In the genomic region with DNA sequence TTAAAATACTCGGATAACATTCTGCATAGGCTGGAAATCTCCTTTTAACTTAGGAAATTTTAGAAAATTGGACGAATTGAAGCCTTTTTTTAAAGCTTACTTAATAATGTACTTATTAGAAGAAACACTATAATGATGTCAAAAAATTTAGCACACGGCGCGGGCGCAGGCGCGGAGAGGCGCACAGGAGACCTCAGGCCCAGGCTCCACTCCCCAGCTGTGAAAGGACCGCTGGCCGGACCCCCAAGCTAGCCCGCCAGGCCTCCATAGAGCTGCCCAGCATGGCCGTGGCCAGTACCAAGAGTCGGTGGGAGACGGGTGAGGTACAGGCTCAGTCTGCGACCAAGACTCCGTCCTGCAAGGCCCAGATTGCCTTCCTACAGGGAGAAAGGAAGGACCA, we compare ENCODE assay signal across 8 cellular contexts.
DNase-seq lines count a peak whose midpoint lies in the region; ATAC-seq, FAIRE-seq and TF ChIP-seq lines count a peak whose summit lies in the region.
"Not testable (repeated sequence)": the region's sequence is repeated elsewhere in the genome, so short reads cannot be mapped to it uniquely, and the experiment has no call there.

No MANE protein-coding gene starts in this region.

- H4K20me1 ChIP-seq in DOHH2 (ENCODE audit: control insufficient read depth, insufficient read depth, low read depth, low read length); neural progenitor cell (ENCODE audit: low read depth): not testable (repeated sequence)

- FAIRE-seq in A549 (lab: Jason Lieb, UNC) = not testable (repeated sequence)

- TF ChIP-seq CTCF in A549 (IDR thresholded peaks at IDR 0.05); DOHH2 (IDR thresholded peaks at IDR 0.05; ENCODE audit: low read depth, low read length, poor library complexity, severe bottlenecking); Panc1 (IDR thresholded peaks at IDR 0.05); MCF 10A (IDR thresholded peaks at IDR 0.05; ENCODE audit: unreplicated experiment); mesothelial cell of epicardium (IDR thresholded peaks at IDR 0.05; ENCODE audit: unreplicated experiment); neural progenitor cell (IDR thresholded peaks at IDR 0.05): not testable (repeated sequence)

- H3K27me3 ChIP-seq in DOHH2 (ENCODE audit: control insufficient read depth, low read length) (peaks cover 16% of the 10 kb centered on the region), neural progenitor cell (peaks cover 67% of the 10 kb centered on the region)
- H3K27me3 ChIP-seq in Panc1 (ENCODE audit: control insufficient read depth, insufficient read depth, low read length) = not testable (repeated sequence)

- POLR2A ChIA-PET in A549 (lab: Yijun Ruan, JAX); Panc1 (lab: Charles Lee); activated CD4-positive, alpha-beta memory T cell treated with anti-CD3 and anti-CD28 coated beads for 36 hours (lab: Charles Lee); MCF 10A (lab: Yijun Ruan, JAX): not testable (repeated sequence)

- H2AFZ ChIP-seq in neural progenitor cell (replicated peaks) = not testable (repeated sequence)

- DNase-seq in A549 (ENCODE audit: low read depth in 1 of 2, low spot score in 1 of 2); Panc1 (ENCODE audit: low read depth, low spot score); activated CD4-positive, alpha-beta memory T cell treated with anti-CD3 and anti-CD28 coated beads for 36 hours; MCF 10A (ENCODE audit: unreplicated experiment); mesothelial cell of epicardium (ENCODE audit: low spot score in 2 of 2, unreplicated experiment in 2 of 2); neural progenitor cell (ENCODE audit: low spot score): not testable (repeated sequence)

- not testable (repeated sequence) for H3K9me2 ChIP-seq in DOHH2 (replicated peaks; ENCODE audit: control insufficient read depth, low read length)

- not testable (repeated sequence) for H3K4me3 ChIP-seq in A549; Panc1 (ENCODE audit: low read depth in 2 of 2, low read length in 2 of 2); neural progenitor cell
- peak overlapping the region; percentile 66; the same call in 1 of the 2 replicates for H3K4me3 ChIP-seq in DOHH2 (ENCODE audit: low read length)

- H3K4me1 Mint-ChIP-seq in activated CD4-positive, alpha-beta memory T cell treated with anti-CD3 and anti-CD28 coated beads for 36 hours (ENCODE audit: low read depth); activated T-helper 17 cell treated with anti-CD3 and anti-CD28 coated beads, Interleukin-2, amount 50 U/mL, for 72 hours; MCF 10A (ENCODE audit: insufficient read depth, unreplicated experiment); mesothelial cell of epicardium; neural progenitor cell: not testable (repeated sequence)

- H3K9me3 ChIP-seq in A549; DOHH2 (ENCODE audit: control insufficient read depth, insufficient read depth, low read length); Panc1 (ENCODE audit: control insufficient read depth, insufficient read depth, low read depth, low read length); neural progenitor cell (ENCODE audit: low read depth): not testable (repeated sequence)

- not testable (repeated sequence) for H3K4me1 ChIP-seq in A549; Panc1 (ENCODE audit: control insufficient read depth, insufficient read depth, low read length); neural progenitor cell
- peaks cover 11% of the 10 kb centered on the region for H3K4me1 ChIP-seq in DOHH2 (ENCODE audit: control insufficient read depth, low read length)

- not testable (repeated sequence) for H3F3A ChIP-seq in DOHH2 (ENCODE audit: control insufficient read depth, insufficient read depth); neural progenitor cell (ENCODE audit: low read depth)

- H3K4me2 ChIP-seq in A549 (peak overlapping the region; percentile 70; the same call in 2 of the 3 replicates), DOHH2 (ENCODE audit: low read length) (peak overlapping the region; percentile 68)
- H3K4me2 ChIP-seq in neural progenitor cell = not testable (repeated sequence)

- H3K36me3 ChIP-seq in DOHH2 (ENCODE audit: control insufficient read depth, low read length); Panc1 (ENCODE audit: control insufficient read depth, insufficient read depth, low read length); neural progenitor cell: not testable (repeated sequence)

- WGBS in A549 (ENCODE audit: missing lambda C conversion rate) = 89% methylated on average over 16 of the region's 17 CpGs

- BruUV-seq in Panc1 (replicated peaks; lab: Mats Ljungman, UMichigan); MCF 10A (replicated peaks; lab: Mats Ljungman, UMichigan): not testable (repeated sequence)

- intact Hi-C loops in Panc1 (cut with micrococcal nuclease; ENCODE audit: unreplicated experiment); activated CD4-positive, alpha-beta memory T cell treated with anti-CD3 and anti-CD28 coated beads for 36 hours (cut with micrococcal nuclease); MCF 10A (cut with micrococcal nuclease): not testable (repeated sequence)

- TF ChIP-seq EP300 in A549 (IDR thresholded peaks at IDR 0.05) = not testable (repeated sequence)

- H3K27ac Mint-ChIP-seq in activated CD4-positive, alpha-beta memory T cell treated with anti-CD3 and anti-CD28 coated beads for 36 hours; activated T-helper 17 cell treated with anti-CD3 and anti-CD28 coated beads, Interleukin-2, amount 50 U/mL, for 72 hours; MCF 10A (ENCODE audit: low read depth, unreplicated experiment); mesothelial cell of epicardium; neural progenitor cell: not testable (repeated sequence)

- not testable (repeated sequence) for H3K36me3 Mint-ChIP-seq in activated CD4-positive, alpha-beta memory T cell treated with anti-CD3 and anti-CD28 coated beads for 36 hours; activated T-helper 17 cell treated with anti-CD3 and anti-CD28 coated beads, Interleukin-2, amount 50 U/mL, for 72 hours (ENCODE audit: low read depth); MCF 10A (ENCODE audit: insufficient read depth, unreplicated experiment); mesothelial cell of epicardium; neural progenitor cell

- H3K9me3 Mint-ChIP-seq in activated CD4-positive, alpha-beta memory T cell treated with anti-CD3 and anti-CD28 coated beads for 36 hours; activated T-helper 17 cell treated with anti-CD3 and anti-CD28 coated beads, Interleukin-2, amount 50 U/mL, for 72 hours; MCF 10A (ENCODE audit: unreplicated experiment); mesothelial cell of epicardium; neural progenitor cell: not testable (repeated sequence)

- in situ Hi-C loops in Panc1 (cut with HindIII; ENCODE audit: low pct_unique_long_range_greater_than_20kb, low sequenced_read_pairs) = not testable (repeated sequence)

- H3K9ac ChIP-seq in neural progenitor cell = not testable (repeated sequence)

- not testable (repeated sequence) for TF ChIP-seq POLR2A in A549 (IDR thresholded peaks at IDR 0.05; ENCODE audit: low read length)

- peak overlapping the region; percentile 71 for H3K4me3 Mint-ChIP-seq in activated CD4-positive, alpha-beta memory T cell treated with anti-CD3 and anti-CD28 coated beads for 36 hours
- H3K4me3 Mint-ChIP-seq in activated T-helper 17 cell treated with anti-CD3 and anti-CD28 coated beads, Interleukin-2, amount 50 U/mL, for 72 hours = peak overlapping the region; percentile 48
- H3K4me3 Mint-ChIP-seq in MCF 10A (ENCODE audit: unreplicated experiment) (peak overlapping the region; percentile 61), mesothelial cell of epicardium (peak overlapping the region; percentile 63), neural progenitor cell (peak overlapping the region; percentile 87)

- H3K79me2 ChIP-seq in DOHH2 (ENCODE audit: control insufficient read depth, low read length); neural progenitor cell (ENCODE audit: low read depth): not testable (repeated sequence)

- not testable (repeated sequence) for H3K27ac ChIP-seq in A549; DOHH2 (ENCODE audit: low read depth, low read length); neural progenitor cell
- H3K27ac ChIP-seq in Panc1 (ENCODE audit: low read length) = peak overlapping the region; percentile 54; the same call in 1 of the 2 replicates

- H3K27me3 Mint-ChIP-seq in activated CD4-positive, alpha-beta memory T cell treated with anti-CD3 and anti-CD28 coated beads for 36 hours = peaks cover 33% of the 10 kb centered on the region
- peaks cover 29% of the 10 kb centered on the region for H3K27me3 Mint-ChIP-seq in activated T-helper 17 cell treated with anti-CD3 and anti-CD28 coated beads, Interleukin-2, amount 50 U/mL, for 72 hours
- H3K27me3 Mint-ChIP-seq in MCF 10A (ENCODE audit: insufficient read depth, unreplicated experiment) = not testable (repeated sequence)
- H3K27me3 Mint-ChIP-seq in mesothelial cell of epicardium (ENCODE audit: low read depth) = peaks cover 69% of the 10 kb centered on the region
- peaks cover 31% of the 10 kb centered on the region for H3K27me3 Mint-ChIP-seq in neural progenitor cell (ENCODE audit: insufficient read depth, low read depth)

- not testable (repeated sequence) for ATAC-seq in A549; Panc1; activated T-helper 17 cell treated with anti-CD3 and anti-CD28 coated beads, Interleukin-2, amount 50 U/mL, for 72 hours (replicated peaks)

- not testable (repeated sequence) for TF ChIP-seq RAD21 in A549 (conservative IDR thresholded peaks at IDR 0.05 in 1 of 2, IDR thresholded peaks at IDR 0.05 in 1 of 2)

- CTCF ChIA-PET in A549 (lab: Yijun Ruan, JAX) (interaction anchor here (0.7 to 1.9 kb wide), 4 partner anchors 12 to 104 kb away, joined by 3 to 6 read pairs (median 3); no protein-coding TSS in a partner anchor), Panc1 (lab: Charles Lee) (interaction anchor here (0.9 kb wide), 1 partner anchor 14 kb away, joined by 6 read pairs; no protein-coding TSS in a partner anchor), MCF 10A (lab: Yijun Ruan, JAX) (interaction anchor here (0.8 to 1.3 kb wide), 3 partner anchors 12 to 31 kb away, joined by 3 to 6 read pairs (median 3); no protein-coding TSS in a partner anchor)
- CTCF ChIA-PET in activated CD4-positive, alpha-beta memory T cell treated with anti-CD3 and anti-CD28 coated beads for 36 hours (lab: Charles Lee) = interaction anchor here (0.8 to 1.9 kb wide), 5 partner anchors 12 to 97 kb away, joined by 3 to 10 read pairs (median 3); no protein-coding TSS in a partner anchor
